Comparison of ENCODE assay signal across 8 cellular contexts in genomic region chr3:113626513-113627371, GRCh38.
DNase-seq lines count a peak whose midpoint lies in the region; TF ChIP-seq lines count a peak whose summit lies in the region.

No MANE protein-coding gene starts in this region.

- H4K20me1 ChIP-seq in Karpas-422 (ENCODE audit: insufficient read depth, low read depth, low read length): no peaks in the 10 kb centered on the region

- DNase-seq in AG20443 (ENCODE audit: low spot score): peak; percentile 76
- DNase-seq in Karpas-422: peak; percentile 87
- peak; percentile 56 for DNase-seq in SHP77 treated with DMSO at 0.1 percent for 48 hours (lab: John Stamatoyannopoulos, UW)
- DNase-seq in ecto neural progenitor cell (ENCODE audit: low spot score): peak; percentile 72
- peak; percentile 70 to 76 for DNase-seq in lung microvascular endothelial cell (ENCODE audit: low read depth in 2 of 2)
- peak; percentile 76 for DNase-seq in testis
- no peak for DNase-seq in NK-92 treated with Interleukin-12 subunit alpha and Interleukin-12 subunit beta, amount 100 ng/mL, for 24 hours (lab: John Stamatoyannopoulos, UW)

- no peaks in the 10 kb centered on the region for H3K79me2 ChIP-seq in Karpas-422 (ENCODE audit: low read length)

- no peaks in the 10 kb centered on the region for H3K27me3 ChIP-seq in Karpas-422 (ENCODE audit: low read length)
- no peaks in the 10 kb centered on the region for H3K27me3 ChIP-seq in testis

- H3K4me1 ChIP-seq in Karpas-422 (ENCODE audit: low read length) (peaks cover 26% of the 10 kb centered on the region), testis (no peaks in the 10 kb centered on the region)

- H3K4me2 ChIP-seq in Karpas-422 (ENCODE audit: low read depth, low read length, poor library complexity, severe bottlenecking): peak overlapping the region; percentile 60

- peak overlapping the region; percentile 68 for H2AFZ ChIP-seq in Karpas-422 (ENCODE audit: low read length)

- intact Hi-C loops in testis (cut with DNase I; ENCODE audit: low total_unique reads): no loop called here

- WGBS in testis, 2 donors: 37 to 41% methylated on average over 10 of the region's 10 CpGs

- H3K9me2 ChIP-seq in Karpas-422 (replicated peaks; ENCODE audit: insufficient read depth, low read length): no peaks in the 10 kb centered on the region

- H3K9me3 ChIP-seq in Karpas-422 (ENCODE audit: low read length): no peaks in the 10 kb centered on the region
- H3K9me3 ChIP-seq in testis: no peaks in the 10 kb centered on the region

- no peak overlapping the region for H3K4me3 ChIP-seq in GM12875 (ENCODE audit: low read depth, low read length)
- H3K4me3 ChIP-seq in Karpas-422 (ENCODE audit: low read length): peak overlapping the region; percentile 15; the same call in 1 of the 2 replicates
- no peak overlapping the region for H3K4me3 ChIP-seq in testis

- H3K36me3 ChIP-seq in Karpas-422 (ENCODE audit: insufficient read depth, low read length) (no peaks in the 10 kb centered on the region), testis (ENCODE audit: low read depth, missing control alignments) (no peaks in the 10 kb centered on the region)

- peak; percentile 83 for TF ChIP-seq CTCF in GM12875 (IDR thresholded peaks at IDR 0.05; ENCODE audit: borderline replicate concordance, insufficient read depth, low read depth, low read length)
- peak; percentile 62 to 82 (median 79) for TF ChIP-seq CTCF in testis (IDR thresholded peaks at IDR 0.05)

- H3K9ac ChIP-seq in Karpas-422 (ENCODE audit: low read length): peak overlapping the region; percentile 24; the same call in 1 of the 2 replicates

- TF ChIP-seq POLR2A in testis (IDR thresholded peaks at IDR 0.05): no peak

- H3K27ac ChIP-seq in Karpas-422 (ENCODE audit: low read length) (no peak overlapping the region), testis (no peak overlapping the region)
